Comparison of ENCODE assay signal across 10 cellular contexts in the genomic region with DNA sequence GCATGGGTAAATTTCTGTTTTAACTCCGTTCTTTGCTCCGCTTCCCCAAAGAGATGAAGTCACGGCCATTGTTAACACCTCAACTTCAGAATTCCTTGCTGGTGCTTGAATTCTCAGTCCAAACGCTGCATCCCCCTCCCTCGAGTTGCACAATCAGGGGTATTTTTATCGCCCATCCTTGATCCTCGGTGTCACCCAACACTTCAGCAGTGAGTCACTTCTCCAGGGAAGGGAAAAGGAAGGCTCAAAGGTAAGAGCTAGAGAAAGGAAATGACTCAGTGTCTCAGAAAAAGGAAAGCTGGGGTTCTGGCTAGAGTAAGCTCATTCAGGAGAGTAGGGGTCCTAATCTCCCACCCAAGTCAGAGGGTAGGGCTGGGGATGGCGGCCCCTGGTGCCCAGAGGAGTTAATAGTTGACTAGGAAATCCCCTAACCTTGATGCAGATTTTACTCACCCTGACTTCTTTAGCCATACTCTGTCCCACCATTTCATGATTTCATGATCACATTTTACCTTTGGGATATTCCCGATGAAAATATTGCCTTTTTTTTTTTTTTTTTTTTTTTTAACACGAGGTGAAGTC. TPM values are rescaled to one million over a fixed set of nuclear protein-coding genes. Genes with fewer than 3 reads are reported as not detected.
DNase-seq lines count a peak whose midpoint lies in the region; ATAC-seq, FAIRE-seq and TF ChIP-seq lines count a peak whose summit lies in the region.
"Had no signal": no experiment of that assay in that cellular context is flagged by ENCODE, and none has a peak within 500 bp of the region (broad histone marks: within the 10 kb centered on the region; RNA-seq: fewer than 3 reads in every experiment).

No MANE protein-coding gene starts in this region.

- TF ChIP-seq CTCF in A549 (IDR thresholded peaks at IDR 0.05) (no peak), IMR-90 (conservative IDR thresholded peaks at IDR 0.05; ENCODE audit: low read depth, low read length) (no peak), brain microvascular endothelial cell (IDR thresholded peaks at IDR 0.05; ENCODE audit: low read depth, low read length, missing control alignments) (peak; percentile 18), HepG2 (CRISPR knock-in tag; IDR thresholded peaks at IDR 0.05) (no peak)

- intact Hi-C loops in IMR-90 (cut with micrococcal nuclease) = loop anchor here (1.0 kb wide), 1 partner anchor 39 kb away; no protein-coding TSS in a partner anchor
- intact Hi-C loops in HepG2 (cut with micrococcal nuclease; ENCODE audit: unreplicated experiment) = no loop called here

- H3K4me3 ChIP-seq in A549 = peak overlapping the region; percentile 9; the same call in 1 of the 3 replicates
- H3K4me3 ChIP-seq in IMR-90 (ENCODE audit: insufficient read depth, low read depth, low read length) = no peak overlapping the region
- H3K4me3 ChIP-seq in brain microvascular endothelial cell (ENCODE audit: low read depth, low read length) = no peak overlapping the region
- H3K4me3 ChIP-seq in HepG2 (replicated peaks in 1 of 3; ENCODE audit: insufficient read depth in 1 of 3, low read depth in 2 of 3, low read length in 3 of 3) = no peak overlapping the region

- peak; percentile 81 for FAIRE-seq in A549 (lab: Jason Lieb, UNC)
- FAIRE-seq in HepG2 (lab: Jason Lieb, UNC) = no peak

- H2AK9ac ChIP-seq in IMR-90 (replicated peaks; ENCODE audit: low read depth, low read length, poor library complexity) = peak overlapping the region; percentile 65

- peaks cover 37% of the 10 kb centered on the region for H3K9me1 ChIP-seq in IMR-90 (ENCODE audit: insufficient read depth, low read length)

- peak overlapping the region; percentile 93 for H3K23ac ChIP-seq in IMR-90 (ENCODE audit: low read depth, low read length)

- CTCF ChIA-PET in A549 (lab: Yijun Ruan, JAX) (interaction anchor here (0.5 to 2.3 kb wide), 6 partner anchors 9 to 107 kb away, joined by 3 to 15 read pairs (median 6); a partner anchor contains a TSS), IMR-90 (lab: Yijun Ruan, JAX) (interaction anchor here (0.7 to 1.1 kb wide), 2 partner anchors 9 to 149 kb away, joined by 3 to 7 read pairs; no protein-coding TSS in a partner anchor), HepG2 (lab: Yijun Ruan, JAX; ENCODE audit: low intra/inter-chr PET ratio, low total read pairs) (no interaction called here)

- peak overlapping the region; percentile 21; the same call in 1 of the 2 replicates for H4K5ac ChIP-seq in IMR-90 (ENCODE audit: low read depth, low read length)

- DNase-seq in A549 (ENCODE audit: low read depth in 1 of 2, low spot score in 1 of 2) (peak; percentile 76 to 86), IMR-90 (peak; percentile 92), brain microvascular endothelial cell (peak; percentile 70), HepG2 (ENCODE audit: low spot score) (no peak), HuH-7.5 (ENCODE audit: low spot score) (no peak), SKM-1 treated with dmso at 0.1 percent for 144 hours (lab: John Stamatoyannopoulos, UW; ENCODE audit: unreplicated experiment) (no peak)
- no peak for DNase-seq in natural killer cell treated with Interleukin-12 subunit alpha and Interleukin-12 subunit beta and Interleukin-15 and Interleukin-18, amount 100 ng/mL, for 72 hours (ENCODE audit: low spot score)
- DNase-seq: activated CD8-positive, alpha-beta memory T cell treated with anti-CD3 and anti-CD28 coated beads for 24 hours had no signal

- H4K8ac ChIP-seq in IMR-90 (ENCODE audit: low read depth in 2 of 2, low read length in 2 of 2) = peak overlapping the region; percentile 21 to 87

- peak; percentile 85 to 89 for ATAC-seq in A549
- ATAC-seq in IMR-90 (ENCODE audit: low read depth) = peak; percentile 55
- no peak for ATAC-seq in HepG2
- ATAC-seq in HG03432 (IDR thresholded peaks at IDR 0.05; ENCODE audit: unreplicated experiment) = no peak
- ATAC-seq in natural killer cell treated with Interleukin-12 subunit alpha and Interleukin-12 subunit beta and Interleukin-15 and Interleukin-18, amount 100 ng/mL, for 72 hours = no peak

- H2BK15ac ChIP-seq in IMR-90 (ENCODE audit: low read depth, low read length) = peak overlapping the region; percentile 70; the same call in 2 of the 3 replicates

- POLR2A ChIA-PET in A549 (lab: Yijun Ruan, JAX) (interaction anchor here (0.8 to 1.2 kb wide), 2 partner anchors 40 to 102 kb away, joined by 3 read pairs; a partner anchor contains a TSS), IMR-90 (lab: Charles Lee; ENCODE audit: unreplicated experiment) (interaction anchor here (0.5 to 0.7 kb wide), 2 partner anchors 24 to 1313 kb away, joined by 3 to 11 read pairs; a partner anchor contains a TSS), HepG2 (lab: Yijun Ruan, JAX) (interaction anchor here (0.7 to 1.5 kb wide), 2 partner anchors 23 to 26 kb away, joined by 3 to 4 read pairs; no protein-coding TSS in a partner anchor)

- TF ChIP-seq EP300 in A549 (IDR thresholded peaks at IDR 0.05) = peak in 1 of 2 experiments; percentile 38; a peak in 1 of 5 replicates
- TF ChIP-seq EP300 in HepG2 (IDR thresholded peaks at IDR 0.05; ENCODE audit: low read depth in 2 of 2, low read length in 2 of 2) = no peak
- TF ChIP-seq EP300 in HepG2 (CRISPR knock-in tag; IDR thresholded peaks at IDR 0.05; ENCODE audit: borderline replicate concordance) = no peak

- in situ Hi-C loops in IMR-90 (cut with MboI; ENCODE audit: low sequenced_read_pairs) (no loop called here), brain microvascular endothelial cell (cut with HindIII; ENCODE audit: low pct_ligation_motif_present, low sequenced_read_pairs) (no loop called here), HepG2 (cut with HindIII; ENCODE audit: extremely low pct_ligation_motif_present, low pct_unique_long_range_greater_than_20kb) (no loop called here)

- no peaks in the 10 kb centered on the region for H3K79me2 ChIP-seq in HepG2 (ENCODE audit: insufficient read depth, low read length)

- H3K4me1 ChIP-seq in A549 (peaks cover 29% of the 10 kb centered on the region), IMR-90 (ENCODE audit: control insufficient read depth, insufficient read depth, low read length) (peaks cover 42% of the 10 kb centered on the region), HepG2 (ENCODE audit: insufficient read depth, low read length) (peaks cover 31% of the 10 kb centered on the region)

- H3K56ac ChIP-seq in IMR-90 (ENCODE audit: extremely low read depth, insufficient read depth, low read length) = peak overlapping the region; percentile 32

- no peak for TF ChIP-seq RAD21 in A549 (conservative IDR thresholded peaks at IDR 0.05 in 1 of 2, IDR thresholded peaks at IDR 0.05 in 1 of 2)
- TF ChIP-seq RAD21 in IMR-90 (IDR thresholded peaks at IDR 0.05; ENCODE audit: low read length) = no peak
- TF ChIP-seq RAD21 in HepG2 (CRISPR knock-in tag; IDR thresholded peaks at IDR 0.05) = no peak

- H3K27me3 Mint-ChIP-seq in natural killer cell treated with Interleukin-12 subunit alpha and Interleukin-12 subunit beta and Interleukin-15 and Interleukin-18, amount 100 ng/mL, for 72 hours = no peaks in the 10 kb centered on the region

- H4K91ac ChIP-seq in IMR-90 (ENCODE audit: insufficient read depth, low read depth, low read length) = peak overlapping the region; percentile 63

- H2AK5ac ChIP-seq in IMR-90 (ENCODE audit: low read depth, low read length) = peak overlapping the region; percentile 87

- peak overlapping the region; percentile 74 for H3K14ac ChIP-seq in IMR-90 (replicated peaks; ENCODE audit: low read depth, low read length)

- H3K4ac ChIP-seq in IMR-90 (ENCODE audit: low read depth, low read length) = peak overlapping the region; percentile 92

- H2BK120ac ChIP-seq in IMR-90 (ENCODE audit: low read depth, low read length) = peak overlapping the region; percentile 91

- H2AFZ ChIP-seq in IMR-90 (replicated peaks; ENCODE audit: low read length, poor library complexity) (peak overlapping the region; percentile 58), HepG2 (ENCODE audit: low read length) (no peak overlapping the region)

- H3K9me3 ChIP-seq in A549 = no peaks in the 10 kb centered on the region
- H3K9me3 ChIP-seq in IMR-90 (ENCODE audit: control insufficient read depth, insufficient read depth, low read length) = no peaks in the 10 kb centered on the region
- H3K9me3 ChIP-seq in HepG2 (ENCODE audit: low read length) = no peaks in the 10 kb centered on the region

- H3K4me3 Mint-ChIP-seq in natural killer cell treated with Interleukin-12 subunit alpha and Interleukin-12 subunit beta and Interleukin-15 and Interleukin-18, amount 100 ng/mL, for 72 hours = no peak overlapping the region

- H3K27me3 ChIP-seq in IMR-90 (ENCODE audit: control insufficient read depth, insufficient read depth, low read length) (no peaks in the 10 kb centered on the region), brain microvascular endothelial cell (replicated peaks) (no peaks in the 10 kb centered on the region), HepG2 (ENCODE audit: control insufficient read depth in 1 of 2, insufficient read depth in 2 of 2, low read length in 2 of 2) (no peaks in the 10 kb centered on the region)

- peak overlapping the region; percentile 70 to 89 for H3K27ac ChIP-seq in A549
- peak overlapping the region; percentile 86 for H3K27ac ChIP-seq in IMR-90 (ENCODE audit: insufficient read depth, low read length)
- H3K27ac ChIP-seq in brain microvascular endothelial cell = peak overlapping the region; percentile 51
- no peak overlapping the region for H3K27ac ChIP-seq in HepG2 (ENCODE audit: extremely low read length, insufficient read depth, low read length)
- H3K27ac ChIP-seq: C4-2B had no signal

- peak overlapping the region; percentile 29; the same call in 1 of the 2 replicates for H3K9ac ChIP-seq in IMR-90 (ENCODE audit: low read depth, low read length)
- H3K9ac ChIP-seq in HepG2 (ENCODE audit: insufficient read depth, low read depth, low read length) = no peak overlapping the region

- no peaks in the 10 kb centered on the region for H3K9me3 Mint-ChIP-seq in natural killer cell treated with Interleukin-12 subunit alpha and Interleukin-12 subunit beta and Interleukin-15 and Interleukin-18, amount 100 ng/mL, for 72 hours

- no peaks in the 10 kb centered on the region for H3K36me3 Mint-ChIP-seq in natural killer cell treated with Interleukin-12 subunit alpha and Interleukin-12 subunit beta and Interleukin-15 and Interleukin-18, amount 100 ng/mL, for 72 hours

- H3K79me1 ChIP-seq in IMR-90 (ENCODE audit: low read depth in 1 of 2, low read length in 2 of 2) = peaks cover 10 to 45% of the 10 kb centered on the region in 2 experiments; a peak in 3 of 4 replicates

- BruUV-seq in IMR-90 (replicated peaks; lab: Mats Ljungman, UMichigan) (no TSS peak), HepG2 (replicated peaks; lab: Mats Ljungman, UMichigan) (no TSS peak)

- peak overlapping the region; percentile 61 for H3K4me2 ChIP-seq in A549
- peak overlapping the region; percentile 32 for H3K4me2 ChIP-seq in IMR-90 (ENCODE audit: low read depth, low read length)
- H3K4me2 ChIP-seq in HepG2 (ENCODE audit: low read depth, low read length) = no peak overlapping the region

- dilution Hi-C loops in IMR-90 (cut with HindIII; ENCODE audit: low sequenced_read_pairs, unreplicated experiment) = no loop called here

- H2BK5ac ChIP-seq in IMR-90 (ENCODE audit: low read depth, low read length, poor library complexity, severe bottlenecking) = peak overlapping the region; percentile 86

- peaks cover 0 to 2% of the 10 kb centered on the region in 2 donors for H3K4me1 Mint-ChIP-seq in natural killer cell treated with Interleukin-12 subunit alpha and Interleukin-12 subunit beta and Interleukin-15 and Interleukin-18, amount 100 ng/mL, for 72 hours (ENCODE audit: low read depth in 2 of 2)

- no peak overlapping the region for H3K27ac Mint-ChIP-seq in natural killer cell treated with Interleukin-12 subunit alpha and Interleukin-12 subunit beta and Interleukin-15 and Interleukin-18, amount 100 ng/mL, for 72 hours

- no peaks in the 10 kb centered on the region for H4K20me1 ChIP-seq in IMR-90 (ENCODE audit: insufficient read depth, low read length)
- no peaks in the 10 kb centered on the region for H4K20me1 ChIP-seq in HepG2 (ENCODE audit: insufficient read depth, low read length)

- H2BK20ac ChIP-seq in IMR-90 (ENCODE audit: low read depth, low read length) = peak overlapping the region; percentile 88

- no peak for TF ChIP-seq POLR2A in A549 (IDR thresholded peaks at IDR 0.05; ENCODE audit: low read length)
- no peak for TF ChIP-seq POLR2A in IMR-90 (IDR thresholded peaks at IDR 0.05; ENCODE audit: low read depth, low read length)
- no peak for TF ChIP-seq POLR2A in HepG2 (IDR thresholded peaks at IDR 0.05; ENCODE audit: insufficient read depth in 1 of 2, low read depth in 2 of 2, low read length in 2 of 2)

- H3K18ac ChIP-seq in IMR-90 (ENCODE audit: low read depth, low read length) = peak overlapping the region; percentile 66

- H3K36me3 ChIP-seq in IMR-90 (ENCODE audit: control insufficient read depth, insufficient read depth, low read length) (peaks cover 17% of the 10 kb centered on the region), brain microvascular endothelial cell (replicated peaks) (peaks cover under 1% of the 10 kb centered on the region), HepG2 (replicated peaks in 1 of 2; ENCODE audit: control insufficient read depth in 1 of 2, insufficient read depth in 2 of 2, low read length in 2 of 2) (peaks cover 0 to 13% of the 10 kb centered on the region in 2 experiments; a peak in 2 of 5 replicates)

- WGBS in A549 (ENCODE audit: missing lambda C conversion rate) = 19% methylated on average over 10 of the region's 10 CpGs
- WGBS in IMR-90 (ENCODE audit: extremely low coverage in 2 of 2, insufficient read length in 1 of 2), 2 experiments = 67% methylated on average over 2 of the region's 10 CpGs; no CpG with 5 or more reads in 1 of the 2 experiments
- 67% methylated on average over 10 of the region's 10 CpGs for WGBS in HepG2 (ENCODE audit: low lambda C conversion rate)

RNA-seq across cellular contexts. Expression of a gene that starts 39.8 kb away (rescaled TPM):
- 26.6 and 32.5 TPM in 2 replicates for polyA plus RNA-seq in A549 (2011; rRNA removed)
- 40.1 and 46.5 TPM in 2 replicates for polyA plus RNA-seq in A549 (2012; cell fraction: cytosol; rRNA removed)
- polyA plus RNA-seq in A549 (2012; cell fraction: nucleus; rRNA removed) = 35.8 and 42.5 TPM in 2 replicates
- 21.1 to 22.8 TPM (median 21.2 TPM) in 3 replicates for polyA plus RNA-seq in A549 (2017; fragmentation: RNase III; extraction: RNeasy Plus Mini Kit Qiagen cat#74134 plus additional on column Dnase treatment)
- 15.5 and 25.4 TPM in 2 replicates for polyA minus RNA-seq in A549 (2011; rRNA and poly(A)+ RNA removed)
- 25.5 and 30.0 TPM in 2 replicates for total RNA-seq in IMR-90 (2012; rRNA removed)
- 124 and 126 TPM in 2 replicates for polyA plus RNA-seq in IMR-90 (2012; rRNA removed)
- 102 and 174 TPM in 2 replicates for polyA plus RNA-seq in IMR-90 (2012; cell fraction: cytosol; rRNA removed)
- polyA plus RNA-seq in IMR-90 (2012; cell fraction: nucleus; rRNA removed; ENCODE audit: low replicate concordance) = 82.9 and 135 TPM in 2 replicates
- 38.9 and 39.8 TPM in 2 replicates for total RNA-seq in HepG2 (2016; rRNA removed; fragmentation: Illumina TruSeq; extraction: Trizol)
- 13.4 and 13.6 TPM in 2 replicates for total RNA-seq in HepG2 (2016; cell fraction: cytosol; rRNA removed; fragmentation: Illumina TruSeq; extraction: Trizol; ENCODE audit: low read depth)
- total RNA-seq in HepG2 (2016; cell fraction: insoluble cytoplasmic fraction; rRNA removed; fragmentation: Illumina TruSeq; extraction: Trizol) = 33.2 and 39.7 TPM in 2 replicates
- total RNA-seq in HepG2 (2016; cell fraction: membrane; rRNA removed; fragmentation: Illumina TruSeq; extraction: Trizol) = 49.9 and 53.6 TPM in 2 replicates
- 21.9 and 30.8 TPM in 2 replicates for total RNA-seq in HepG2 (2016; cell fraction: nucleus; rRNA removed; fragmentation: Illumina TruSeq; extraction: Trizol)
- 66.5 and 84.1 TPM in 2 replicates for polyA plus RNA-seq in HepG2 (2011; rRNA removed)
- polyA plus RNA-seq in HepG2 (2011; cell fraction: cytosol; rRNA removed) = 62.9 and 70.1 TPM in 2 replicates
- 86.9 and 92.0 TPM in 2 replicates for polyA plus RNA-seq in HepG2 (2011; cell fraction: nucleus; rRNA removed)
- polyA plus RNA-seq in HepG2 (2012) = 98.0 and 117 TPM in 2 replicates
- 18.4 and 21.2 TPM in 2 replicates for polyA plus RNA-seq in HepG2 (2016; cell fraction: cytosol; fragmentation: Illumina TruSeq; extraction: Trizol; ENCODE audit: low read depth)
- polyA plus RNA-seq in HepG2 (2016; cell fraction: insoluble cytoplasmic fraction; fragmentation: Illumina TruSeq; extraction: Trizol; ENCODE audit: low read depth) = 51.6 and 70.7 TPM in 2 replicates
- polyA plus RNA-seq in HepG2 (2016; cell fraction: membrane; fragmentation: Illumina TruSeq; extraction: Trizol; ENCODE audit: low read depth) = 57.9 and 63.0 TPM in 2 replicates
- polyA plus RNA-seq in HepG2 (2016; cell fraction: nucleus; fragmentation: Illumina TruSeq; extraction: Trizol; ENCODE audit: insufficient read depth, low read depth) = 63.9 and 73.5 TPM in 2 replicates
- 23.8 and 82.1 TPM in 2 replicates for polyA minus RNA-seq in HepG2 (2011; rRNA and poly(A)+ RNA removed; ENCODE audit: low replicate concordance)
- polyA minus RNA-seq in HepG2 (2011; cell fraction: cytosol; rRNA and poly(A)+ RNA removed) = 41.1 and 48.2 TPM in 2 replicates
- 36.6 and 46.0 TPM in 2 replicates for polyA minus RNA-seq in HepG2 (2011; cell fraction: nucleus; rRNA and poly(A)+ RNA removed)
- total RNA-seq in natural killer cell treated with Interleukin-12 subunit alpha and Interleukin-12 subunit beta and Interleukin-15 and Interleukin-18, amount 100 ng/mL, for 72 hours = 10 to 100 TPM; 50.2 to 78.5 TPM

Comparison
In these comparisons a context has a peak if more than half of its experiments do, and no peak if none do; other contexts are left out.
1. ATAC-seq: peak in A549 (2 of 2) and IMR-90 (single experiment); none in HepG2 (single experiment), HG03432 (single experiment) and natural killer cell treated with Interleukin-12 subunit alpha and Interleukin-12 subunit beta and Interleukin-15 and Interleukin-18, amount 100 ng/mL, for 72 hours (0 of 2).
2. DNase-seq: peak in A549 (2 of 2), IMR-90 (single experiment) and brain microvascular endothelial cell (single experiment); none in HepG2 (single experiment), HuH-7.5 (single experiment), SKM-1 treated with dmso at 0.1 percent for 144 hours (single experiment) and natural killer cell treated with Interleukin-12 subunit alpha and Interleukin-12 subunit beta and Interleukin-15 and Interleukin-18, amount 100 ng/mL, for 72 hours (single experiment).